14 cellular contexts compared by ENCODE assay signal in genomic region chr12:97921957-97922722, GRCh38.
A peak's percentile ranks its signal among the peaks of the same experiment; 100 is the strongest.
DNase-seq lines count a peak whose midpoint lies in the region; ATAC-seq and TF ChIP-seq lines count a peak whose summit lies in the region.
"Had no signal": no experiment of that assay in that cellular context is flagged by ENCODE, and none has a peak within 500 bp of the region (broad histone marks: within the 10 kb centered on the region; RNA-seq: fewer than 3 reads in every experiment).

No MANE protein-coding gene starts in this region.

- H3K4me3 Mint-ChIP-seq in activated CD8-positive, alpha-beta T cell treated with anti-CD3 and anti-CD28 coated beads, Interleukin-2, amount 10 ng/mL, durations not matched to agents 7 days and 5 days, result no peak overlapping the region
- H3K4me3 Mint-ChIP-seq: immature natural killer cell; stimulated activated effector memory CD8-positive, alpha-beta T cell treated with anti-CD3 and anti-CD28 coated beads, Interleukin-12 subunit alpha, Interleukin-12 subunit beta, amount 100 ng/mL, for 72 hours had no signal

- DNase-seq in HT-29 (ENCODE audit: low spot score), result peak; percentile 18
- DNase-seq in astrocyte of the cerebellum (ENCODE audit: low read depth), result peak; percentile 90
- peak; percentile 91 for DNase-seq in fibroblast of villous mesenchyme (ENCODE audit: low read depth)
- no peak for DNase-seq in H7
- no peak for DNase-seq in glomerular visceral epithelial cell (ENCODE audit: extremely low spot score)
- no peak for DNase-seq in activated CD8-positive, alpha-beta T cell treated with anti-CD3 and anti-CD28 coated beads, Interleukin-2, amount 10 ng/mL, durations not matched to agents 7 days and 5 days
- no peak for DNase-seq in HK-2 (ENCODE audit: unreplicated experiment)
- DNase-seq: CD4-positive, CD25-positive, alpha-beta regulatory T cell; GOT3; immature natural killer cell; stimulated activated CD4-positive, alpha-beta T cell treated with anti-CD3 and anti-CD28 coated beads, Interleukin-1b, Interleukin-23, amount 100 ng/mL, for 48 hours had no signal

- H3K9me3 Mint-ChIP-seq in activated CD8-positive, alpha-beta T cell treated with anti-CD3 and anti-CD28 coated beads, Interleukin-2, amount 10 ng/mL, durations not matched to agents 7 days and 5 days (ENCODE audit: insufficient read depth), result no peaks in the 10 kb centered on the region

- no peaks in the 10 kb centered on the region for H3K9me3 ChIP-seq in skeletal muscle tissue (ENCODE audit: control insufficient read depth in 3 of 3, low read length in 3 of 3)

- H3K27me3 ChIP-seq in skeletal muscle tissue (ENCODE audit: control insufficient read depth in 3 of 3, insufficient read depth in 3 of 3, low read length in 3 of 3), result no peaks in the 10 kb centered on the region
- H3K27me3 ChIP-seq in H7 (ENCODE audit: control insufficient read depth, insufficient read depth, low read length), result no peaks in the 10 kb centered on the region

- no peak overlapping the region for H3K9ac ChIP-seq in skeletal muscle tissue (ENCODE audit: low read depth in 1 of 3, low read length in 3 of 3)

- no peak for ATAC-seq in activated CD8-positive, alpha-beta T cell treated with anti-CD3 and anti-CD28 coated beads, Interleukin-2, amount 10 ng/mL, durations not matched to agents 7 days and 5 days
- ATAC-seq: K562; stimulated activated effector memory CD8-positive, alpha-beta T cell treated with anti-CD3 and anti-CD28 coated beads, Interleukin-12 subunit alpha, Interleukin-12 subunit beta, amount 100 ng/mL, for 72 hours had no signal

- H3K4me3 ChIP-seq in astrocyte of the cerebellum (ENCODE audit: low read depth, low read length), result no peak overlapping the region
- H3K4me3 ChIP-seq in fibroblast of villous mesenchyme (ENCODE audit: low read depth, low read length), result no peak overlapping the region
- no peak overlapping the region for H3K4me3 ChIP-seq in skeletal muscle tissue (ENCODE audit: low read length in 3 of 3)
- H3K4me3 ChIP-seq in H7 (ENCODE audit: insufficient read depth, low read depth, low read length), result no peak overlapping the region
- H3K4me3 ChIP-seq: K562 had no signal

- in situ Hi-C loops in astrocyte of the cerebellum (cut with HindIII; ENCODE audit: low sequenced_read_pairs), result no loop called here

- no peak overlapping the region for H3K27ac Mint-ChIP-seq in activated CD8-positive, alpha-beta T cell treated with anti-CD3 and anti-CD28 coated beads, Interleukin-2, amount 10 ng/mL, durations not matched to agents 7 days and 5 days
- H3K27ac Mint-ChIP-seq: immature natural killer cell; stimulated activated effector memory CD8-positive, alpha-beta T cell treated with anti-CD3 and anti-CD28 coated beads, Interleukin-12 subunit alpha, Interleukin-12 subunit beta, amount 100 ng/mL, for 72 hours had no signal

- H3K36me3 ChIP-seq in skeletal muscle tissue (ENCODE audit: control insufficient read depth in 3 of 3, insufficient read depth in 3 of 3, low read length in 3 of 3) (no peaks in the 10 kb centered on the region), H7 (replicated peaks; ENCODE audit: control insufficient read depth, insufficient read depth, low read length) (no peaks in the 10 kb centered on the region)

- no peaks in the 10 kb centered on the region for H3K4me1 ChIP-seq in skeletal muscle tissue (ENCODE audit: control insufficient read depth in 3 of 3, insufficient read depth in 3 of 3, low read length in 3 of 3)

- H3K4me1 Mint-ChIP-seq in activated CD8-positive, alpha-beta T cell treated with anti-CD3 and anti-CD28 coated beads, Interleukin-2, amount 10 ng/mL, durations not matched to agents 7 days and 5 days (ENCODE audit: low read depth), result no peaks in the 10 kb centered on the region
- H3K4me1 Mint-ChIP-seq: CD4-positive, CD25-positive, alpha-beta regulatory T cell; immature natural killer cell; stimulated activated effector memory CD8-positive, alpha-beta T cell treated with anti-CD3 and anti-CD28 coated beads, Interleukin-12 subunit alpha, Interleukin-12 subunit beta, amount 100 ng/mL, for 72 hours had no signal

- TF ChIP-seq CTCF in astrocyte of the cerebellum (IDR thresholded peaks at IDR 0.05; ENCODE audit: low read depth, low read length, missing control alignments) (no peak), fibroblast of villous mesenchyme (IDR thresholded peaks at IDR 0.05; ENCODE audit: insufficient read depth, low read depth, low read length) (no peak)

- CTCF ChIA-PET in activated CD8-positive, alpha-beta T cell treated with anti-CD3 and anti-CD28 coated beads, Interleukin-2, amount 10 ng/mL, durations not matched to agents 7 days and 5 days (lab: Charles Lee), result no interaction called here

- peak overlapping the region; percentile 63 for H3K27ac ChIP-seq in skeletal muscle tissue (ENCODE audit: low read depth, low read length)

- H3K27me3 Mint-ChIP-seq in activated CD8-positive, alpha-beta T cell treated with anti-CD3 and anti-CD28 coated beads, Interleukin-2, amount 10 ng/mL, durations not matched to agents 7 days and 5 days (ENCODE audit: low read depth), result no peaks in the 10 kb centered on the region
- H3K27me3 Mint-ChIP-seq: CD4-positive, CD25-positive, alpha-beta regulatory T cell had no signal

- no peaks in the 10 kb centered on the region for H3K36me3 Mint-ChIP-seq in activated CD8-positive, alpha-beta T cell treated with anti-CD3 and anti-CD28 coated beads, Interleukin-2, amount 10 ng/mL, durations not matched to agents 7 days and 5 days (ENCODE audit: low read depth)
- H3K36me3 Mint-ChIP-seq: CD4-positive, CD25-positive, alpha-beta regulatory T cell; immature natural killer cell had no signal

- POLR2A ChIA-PET in activated CD8-positive, alpha-beta T cell treated with anti-CD3 and anti-CD28 coated beads, Interleukin-2, amount 10 ng/mL, durations not matched to agents 7 days and 5 days (lab: Charles Lee), result no interaction called here

Comparison
In these comparisons a context has a peak if more than half of its experiments do, and no peak if none do; other contexts are left out.
1. DNase-seq: peak in HT-29 (single experiment), astrocyte of the cerebellum (single experiment) and fibroblast of villous mesenchyme (single experiment); none in H7 (single experiment), glomerular visceral epithelial cell (single experiment), activated CD8-positive, alpha-beta T cell treated with anti-CD3 and anti-CD28 coated beads, Interleukin-2, amount 10 ng/mL, durations not matched to agents 7 days and 5 days (single experiment) and HK-2 (single experiment).